8 cellular contexts compared by ENCODE assay signal in the genomic region with DNA sequence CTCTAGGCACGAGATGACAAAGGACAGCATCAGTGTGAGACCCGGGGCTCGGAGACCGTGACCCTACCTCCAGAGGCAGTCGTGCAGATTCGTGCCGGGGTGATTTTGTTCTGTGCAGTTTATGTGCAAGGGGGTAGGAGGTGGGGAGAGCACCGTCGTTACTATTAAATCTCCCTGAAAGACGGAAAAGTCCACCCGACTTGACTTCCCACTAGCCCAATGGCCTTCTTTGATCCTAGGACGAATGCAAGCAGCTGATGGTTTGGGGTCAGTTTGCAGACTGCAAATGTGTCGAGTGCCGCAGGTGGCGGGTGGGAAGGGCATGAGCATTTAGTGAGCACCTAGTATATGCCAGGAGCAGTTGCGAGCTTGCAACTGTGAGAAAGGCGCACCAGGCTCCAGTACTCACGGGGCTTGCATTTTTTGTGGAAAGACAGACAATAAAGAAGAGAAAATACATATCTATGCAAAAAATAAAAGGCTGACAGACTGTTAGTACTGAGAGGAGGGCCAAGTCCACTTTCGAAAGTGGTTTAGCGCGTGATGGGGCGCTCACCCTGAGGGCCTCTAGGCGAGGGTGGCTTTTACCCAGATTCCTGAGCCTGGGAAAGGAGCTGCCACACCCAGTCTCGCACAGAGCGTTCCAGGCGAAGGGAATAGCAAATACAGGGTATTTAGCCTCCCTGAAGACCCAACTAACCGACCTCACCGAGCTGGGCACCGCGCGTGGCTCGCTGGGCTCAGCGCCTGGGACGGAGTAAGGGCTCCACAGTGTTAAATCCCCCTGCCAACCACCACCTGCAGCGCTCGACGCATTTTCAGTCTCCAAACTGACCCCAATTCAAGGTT. TPM values are rescaled to one million over a fixed set of nuclear protein-coding genes. Genes with fewer than 3 reads are reported as not detected.
DNase-seq lines count a peak whose midpoint lies in the region; ATAC-seq and TF ChIP-seq lines count a peak whose summit lies in the region.

No MANE protein-coding gene starts in this region.

- H3K36me3 ChIP-seq in duodenal mucosa (ENCODE audit: control insufficient read depth in 1 of 2, insufficient read depth in 2 of 2, low read length in 2 of 2) (no peaks in the 10 kb centered on the region), mesendoderm (ENCODE audit: control insufficient read depth, insufficient read depth, low read length) (no peaks in the 10 kb centered on the region), testis (ENCODE audit: low read depth, missing control alignments) (no peaks in the 10 kb centered on the region)

- peaks cover 6% of the 10 kb centered on the region for H3K79me1 ChIP-seq in mesendoderm (ENCODE audit: low read length)

- WGBS in mesendoderm (ENCODE audit: extremely low coverage, insufficient coverage, low lambda C conversion rate) = no CpG with 5 or more reads among the region's 37 CpGs
- 3 to 6% methylated on average over 33 to 37 of the region's 37 CpGs for WGBS in testis, 2 donors

- H3K36me3 Mint-ChIP-seq in T-helper 1 cell treated with Interleukin-12 subunit alpha and Interleukin-12 subunit beta and Interleukin-4 antibody, amounts not matched to agents 30 μg/mL and 1 μg/mL, for 36 hours (ENCODE audit: low read depth) = peaks cover 11% of the 10 kb centered on the region

- H2BK5ac ChIP-seq in mesendoderm (ENCODE audit: low read length) = no peak overlapping the region

- peak overlapping the region; percentile 86 for H3K4me3 Mint-ChIP-seq in T-helper 1 cell treated with Interleukin-12 subunit alpha and Interleukin-12 subunit beta and Interleukin-4 antibody, amounts not matched to agents 30 μg/mL and 1 μg/mL, for 36 hours

- CTCF ChIA-PET in AG04449 (lab: Yijun Ruan, JAX) = interaction anchor here (0.8 to 8.1 kb wide), 20 partner anchors 8 to 391 kb away, joined by 3 to 105 read pairs (median 8); no protein-coding TSS in a partner anchor

- H3K27me3 ChIP-seq in duodenal mucosa (ENCODE audit: control insufficient read depth in 1 of 2, insufficient read depth in 2 of 2, low read length in 2 of 2) (no peaks in the 10 kb centered on the region), mesendoderm (ENCODE audit: insufficient read depth, low read length, poor library complexity) (peaks cover 11% of the 10 kb centered on the region), testis (no peaks in the 10 kb centered on the region)

- H3K4me1 Mint-ChIP-seq in T-helper 1 cell treated with Interleukin-12 subunit alpha and Interleukin-12 subunit beta and Interleukin-4 antibody, amounts not matched to agents 30 μg/mL and 1 μg/mL, for 36 hours (ENCODE audit: low read depth) = peaks cover 46% of the 10 kb centered on the region

- H3K4me2 ChIP-seq in mesendoderm (ENCODE audit: low read length) = peak overlapping the region; percentile 73

- peak overlapping the region; percentile 62 for H3K27ac ChIP-seq in duodenal mucosa (ENCODE audit: low read depth, low read length)
- H3K27ac ChIP-seq in mesendoderm (ENCODE audit: low read depth, low read length) = no peak overlapping the region
- H3K27ac ChIP-seq in testis = peak overlapping the region in 1 of 2 donors; percentile 77

- H3K4ac ChIP-seq in mesendoderm (ENCODE audit: low read depth, low read length) = no peak overlapping the region

- no peak for DNase-seq in AG04449 (ENCODE audit: low read depth, low spot score)
- peak; percentile 64 for DNase-seq in mesendoderm
- DNase-seq in testis = peak; percentile 21
- no peak for DNase-seq in Ammon's horn (ENCODE audit: low spot score)

- peaks cover 1% of the 10 kb centered on the region for H3K79me2 ChIP-seq in mesendoderm (ENCODE audit: control insufficient read depth, insufficient read depth, low read length)

- H3K4me3 ChIP-seq in AG04449 (ENCODE audit: low read depth, low read length) (peak overlapping the region; percentile 76), duodenal mucosa (ENCODE audit: low read depth in 1 of 2, low read length in 2 of 2) (peak overlapping the region; percentile 84 to 94), mesendoderm (ENCODE audit: low read length) (peak overlapping the region; percentile 11), testis (peak overlapping the region; percentile 64 to 71)

- H3K18ac ChIP-seq in mesendoderm (ENCODE audit: low read length) = peak overlapping the region; percentile 24

- no peaks in the 10 kb centered on the region for H3K9me3 Mint-ChIP-seq in T-helper 1 cell treated with Interleukin-12 subunit alpha and Interleukin-12 subunit beta and Interleukin-4 antibody, amounts not matched to agents 30 μg/mL and 1 μg/mL, for 36 hours

- H4K5ac ChIP-seq in mesendoderm (ENCODE audit: low read length) = no peak overlapping the region

- H3K56ac ChIP-seq in mesendoderm (ENCODE audit: low read length) = peak overlapping the region; percentile 90

- peaks cover under 1% of the 10 kb centered on the region for H3K27me3 Mint-ChIP-seq in T-helper 1 cell treated with Interleukin-12 subunit alpha and Interleukin-12 subunit beta and Interleukin-4 antibody, amounts not matched to agents 30 μg/mL and 1 μg/mL, for 36 hours (ENCODE audit: low read depth)

- POLR2A ChIA-PET in AG04449 (lab: Yijun Ruan, JAX) = interaction anchor here (0.6 to 2.1 kb wide), 6 partner anchors 8 to 171 kb away, joined by 3 to 6 read pairs (median 4); no protein-coding TSS in a partner anchor

- intact Hi-C loops in testis (cut with DNase I; ENCODE audit: low total_unique reads) = no loop called here

- peak; percentile 27 for ATAC-seq in GM18907 (IDR thresholded peaks at IDR 0.05; ENCODE audit: unreplicated experiment)
- ATAC-seq in HG03159 (IDR thresholded peaks at IDR 0.05; ENCODE audit: unreplicated experiment) = peak; percentile 33

- H3K4me1 ChIP-seq in duodenal mucosa (ENCODE audit: control insufficient read depth in 1 of 2, insufficient read depth in 2 of 2, low read length in 2 of 2) = peaks cover 7 to 27% of the 10 kb centered on the region in 2 donors
- peaks cover 7% of the 10 kb centered on the region for H3K4me1 ChIP-seq in mesendoderm (ENCODE audit: control insufficient read depth, low read depth, low read length)
- H3K4me1 ChIP-seq in testis = peaks cover 13% of the 10 kb centered on the region

- H2BK120ac ChIP-seq in mesendoderm (ENCODE audit: low read depth, low read length) = no peak overlapping the region

- H3K27ac Mint-ChIP-seq in T-helper 1 cell treated with Interleukin-12 subunit alpha and Interleukin-12 subunit beta and Interleukin-4 antibody, amounts not matched to agents 30 μg/mL and 1 μg/mL, for 36 hours = peak overlapping the region; percentile 94

- H3K23ac ChIP-seq in mesendoderm (ENCODE audit: low read length) = peak overlapping the region; percentile 26

- H4K8ac ChIP-seq in mesendoderm (ENCODE audit: low read depth, low read length) = no peak overlapping the region

- no peak for TF ChIP-seq POLR2A in testis (IDR thresholded peaks at IDR 0.05)

- H2AK5ac ChIP-seq in mesendoderm (ENCODE audit: low read length) = no peak overlapping the region

- TF ChIP-seq CTCF in AG04449 (IDR thresholded peaks at IDR 0.05; ENCODE audit: insufficient read depth, low read length, missing control alignments) = no peak
- TF ChIP-seq CTCF in testis (IDR thresholded peaks at IDR 0.05) = no peak

- H3K9me3 ChIP-seq in duodenal mucosa (ENCODE audit: control insufficient read depth in 1 of 2, low read length in 2 of 2) (no peaks in the 10 kb centered on the region), testis (no peaks in the 10 kb centered on the region)

- no peak overlapping the region for H2BK15ac ChIP-seq in mesendoderm (replicated peaks; ENCODE audit: low read depth)

- H3K9ac ChIP-seq in duodenal mucosa (ENCODE audit: low read depth in 1 of 2, low read length in 2 of 2) (peak overlapping the region; percentile 80 to 96), mesendoderm (ENCODE audit: low read length) (peak overlapping the region; percentile 72)

RNA-seq across cellular contexts. Expression of gene OSBPL3, which starts 0.9 kb away (rescaled TPM):
- 4.9 TPM for polyA plus RNA-seq in mesendoderm (2013, experiment 1 of 2)
- polyA plus RNA-seq in mesendoderm (2013, experiment 2 of 2) = 5.7 TPM
- 1 to 10 TPM; 6.9 to 9.4 TPM for total RNA-seq in testis
- 5.6 TPM for polyA plus RNA-seq in testis (ENCODE audit: insufficient read depth, low read depth, low replicate concordance)

Comparison
In these comparisons a context has a peak if more than half of its experiments do, and no peak if none do; other contexts are left out.
1. DNase-seq: peak in mesendoderm (single experiment) and testis (single experiment); none in AG04449 (single experiment) and Ammon's horn (single experiment).
2. H3K4me3 ChIP-seq: peak in every context shown above with its lines; median percentile 89 in duodenal mucosa; 76 in AG04449; 68 in testis; 11 in mesendoderm.